18 cellular contexts compared by ENCODE assay signal in the genomic region with DNA sequence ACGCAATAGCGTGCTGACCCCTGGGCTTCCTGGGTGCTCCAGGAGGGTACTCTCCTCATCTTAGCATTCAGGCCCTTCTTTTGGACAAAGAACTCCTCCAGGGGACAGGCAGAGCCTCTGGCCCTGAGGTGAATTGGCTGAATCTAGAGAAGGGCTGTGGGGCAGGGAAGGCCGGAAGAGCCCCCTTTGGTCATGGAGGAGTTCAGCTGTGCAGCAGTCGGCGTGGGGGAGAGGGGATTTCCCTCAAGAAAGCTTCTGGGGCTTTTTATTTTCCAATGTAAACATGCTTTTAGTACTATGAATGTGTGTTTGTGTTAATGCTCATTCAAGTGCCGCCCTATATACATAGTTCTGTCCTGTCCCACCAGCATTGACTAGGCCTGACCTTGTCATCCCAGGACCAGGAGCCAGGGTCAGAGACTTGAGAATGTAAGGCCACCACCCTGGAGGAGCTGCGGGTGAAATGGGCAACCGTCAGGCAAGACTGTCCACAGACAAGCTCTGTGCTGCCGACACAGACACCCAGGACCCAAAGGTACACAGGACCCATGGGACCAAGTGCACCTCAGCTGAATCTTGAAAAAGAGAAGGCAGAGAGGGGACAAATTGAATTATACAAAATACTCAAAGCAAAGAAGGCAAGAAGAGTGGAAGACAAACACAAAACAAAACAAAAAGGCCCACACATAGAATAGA. TPM values are rescaled to one million over a fixed set of nuclear protein-coding genes. Genes with fewer than 3 reads are reported as not detected.
A peak's percentile ranks its signal among the peaks of the same experiment; 100 is the strongest.
DNase-seq lines count a peak whose midpoint lies in the region; ATAC-seq, FAIRE-seq and TF ChIP-seq lines count a peak whose summit lies in the region.
"Had no signal": no experiment of that assay in that cellular context is flagged by ENCODE, and none has a peak within 500 bp of the region (broad histone marks: within the 10 kb centered on the region; RNA-seq: fewer than 3 reads in every experiment).

No MANE protein-coding gene starts in this region.

- H3K4me2 ChIP-seq in DOHH2 (ENCODE audit: low read length) (peak overlapping the region; percentile 61), OCI-LY3 (ENCODE audit: low read length) (peak overlapping the region; percentile 73), H9 (ENCODE audit: insufficient read depth, insufficient read length, low read length) (no peak overlapping the region)

- no peak overlapping the region for H4K5ac ChIP-seq in H9 (ENCODE audit: insufficient read length, low read depth, low read length)

- CTCF ChIA-PET in CD4-positive, alpha-beta T cell (lab: Charles Lee) = no interaction called here

- no peak overlapping the region for H2BK5ac ChIP-seq in H9 (ENCODE audit: insufficient read length, low read length)

- no peak overlapping the region for H2BK20ac ChIP-seq in H9 (ENCODE audit: low read depth, low read length, poor library complexity, severe bottlenecking)

- no peaks in the 10 kb centered on the region for H3K79me1 ChIP-seq in H9 (ENCODE audit: insufficient read depth, low read depth, low read length, poor library complexity, severe bottlenecking)

- H3K27ac ChIP-seq in DOHH2 (ENCODE audit: low read depth, low read length) (peak overlapping the region; percentile 62), OCI-LY3 (ENCODE audit: low read length) (peak overlapping the region; percentile 97), H9 (ENCODE audit: insufficient read length, low read depth, low read length) (no peak overlapping the region)
- no peak overlapping the region for H3K27ac ChIP-seq in CD4-positive, alpha-beta T cell (ENCODE audit: low read depth, low read length)
- H3K27ac ChIP-seq: sigmoid colon, upper lobe of left lung had no signal

- H3K4me3 ChIP-seq in DOHH2 (ENCODE audit: low read length) (peak overlapping the region; percentile 45), OCI-LY3 (ENCODE audit: low read length) (peak overlapping the region; percentile 59), mucosa of descending colon (no peak overlapping the region)
- H3K4me3 ChIP-seq: sigmoid colon, upper lobe of left lung had no signal

- peak overlapping the region; percentile 71 for H3K9ac ChIP-seq in OCI-LY3 (ENCODE audit: low read length)
- H3K9ac ChIP-seq in H9 (ENCODE audit: extremely low read depth, insufficient read length, low read length) = no peak overlapping the region

- H3K4me3 Mint-ChIP-seq in H9 (no peak overlapping the region), chondrocyte (ENCODE audit: unreplicated experiment) (no peak overlapping the region)
- H3K4me3 Mint-ChIP-seq in CD4-positive, alpha-beta T cell = no peak overlapping the region

- H3K79me2 ChIP-seq in DOHH2 (ENCODE audit: control insufficient read depth, low read length) (no peaks in the 10 kb centered on the region), OCI-LY3 (ENCODE audit: low read length) (no peaks in the 10 kb centered on the region), H9 (ENCODE audit: insufficient read depth, low read length) (no peaks in the 10 kb centered on the region)

- no peaks in the 10 kb centered on the region for H3K27me3 ChIP-seq in DOHH2 (ENCODE audit: control insufficient read depth, low read length)
- H3K27me3 ChIP-seq in OCI-LY3 (ENCODE audit: low read depth, low read length) = no peaks in the 10 kb centered on the region
- no peaks in the 10 kb centered on the region for H3K27me3 ChIP-seq in H9 (ENCODE audit: insufficient read depth, low read length)
- no peaks in the 10 kb centered on the region for H3K27me3 ChIP-seq in CD4-positive, alpha-beta T cell (ENCODE audit: control insufficient read depth, insufficient read depth, low read length)
- H3K27me3 ChIP-seq: sigmoid colon, upper lobe of left lung had no signal

- H3K9me3 ChIP-seq in DOHH2 (ENCODE audit: control insufficient read depth, insufficient read depth, low read length) (no peaks in the 10 kb centered on the region), OCI-LY3 (ENCODE audit: insufficient read depth, low read length) (no peaks in the 10 kb centered on the region), mucosa of descending colon (no peaks in the 10 kb centered on the region), H9 (ENCODE audit: control insufficient read depth, low read depth, low read length) (no peaks in the 10 kb centered on the region)
- no peaks in the 10 kb centered on the region for H3K9me3 ChIP-seq in CD4-positive, alpha-beta T cell (ENCODE audit: control insufficient read depth, low read length)
- H3K9me3 ChIP-seq: sigmoid colon, upper lobe of left lung had no signal

- no peak overlapping the region for H3K18ac ChIP-seq in H9 (ENCODE audit: insufficient read length, low read depth, low read length)

- H2BK120ac ChIP-seq in H9 (ENCODE audit: low read depth, low read length, poor library complexity, severe bottlenecking) = no peak overlapping the region

- H3K4me1 Mint-ChIP-seq in H9 (peaks cover under 1% of the 10 kb centered on the region in 2 experiments; a peak in 3 of 4 replicates), chondrocyte (ENCODE audit: low read depth) (no peaks in the 10 kb centered on the region)
- H3K4me1 Mint-ChIP-seq in CD4-positive, alpha-beta T cell (ENCODE audit: low read depth) = peaks cover 48% of the 10 kb centered on the region

- FAIRE-seq in GM19239 (lab: Jason Lieb, UNC) = peak; percentile 53
- FAIRE-seq: keratinocyte had no signal

- H2AK5ac ChIP-seq in H9 (ENCODE audit: insufficient read length, low read length) = no peak overlapping the region

- intact Hi-C loops in mucosa of descending colon (cut with DNase I, micrococcal nuclease) = no loop called here
- intact Hi-C loops in CD4-positive, alpha-beta T cell (cut with DNase I, micrococcal nuclease) = no loop called here

- TF ChIP-seq CTCF in DOHH2 (IDR thresholded peaks at IDR 0.05; ENCODE audit: low read depth, low read length, poor library complexity, severe bottlenecking) = no peak
- TF ChIP-seq CTCF in OCI-LY3 (IDR thresholded peaks at IDR 0.05; ENCODE audit: low read depth, low read length) = no peak
- TF ChIP-seq CTCF in mucosa of descending colon (IDR thresholded peaks at IDR 0.05) = no peak
- TF ChIP-seq CTCF in H9 (conservative IDR thresholded peaks at IDR 0.05) = no peak
- no peak for TF ChIP-seq CTCF in chondrocyte (IDR thresholded peaks at IDR 0.05)
- no peak for TF ChIP-seq CTCF in CD4-positive, alpha-beta T cell (IDR thresholded peaks at IDR 0.05)

- H3F3A ChIP-seq in DOHH2 (ENCODE audit: control insufficient read depth, insufficient read depth) = peaks cover 16% of the 10 kb centered on the region; the same call in 1 of the 2 replicates

- H2BK15ac ChIP-seq in H9 (ENCODE audit: low read depth, low read length) = no peak overlapping the region

- ATAC-seq in mucosa of descending colon (peak; percentile 15), HG02973 (IDR thresholded peaks at IDR 0.05; ENCODE audit: unreplicated experiment) (no peak)
- ATAC-seq in CD4-positive, alpha-beta T cell (ENCODE audit: poor library complexity) = no peak
- ATAC-seq: esophagus mucosa had no signal

- H2BK12ac ChIP-seq in H9 (ENCODE audit: insufficient read length, low read depth, low read length) = no peak overlapping the region

- H3K23me2 ChIP-seq in H9 (ENCODE audit: insufficient read length, low read depth, low read length, poor library complexity, severe bottlenecking) = no peaks in the 10 kb centered on the region

- H3K27me3 Mint-ChIP-seq in H9 (ENCODE audit: low read depth) (peaks cover 3% of the 10 kb centered on the region; the same call in 1 of the 2 replicates), chondrocyte (ENCODE audit: low read depth) (peaks cover 28% of the 10 kb centered on the region)
- H3K27me3 Mint-ChIP-seq in CD4-positive, alpha-beta T cell = no peaks in the 10 kb centered on the region

- H3K4me1 ChIP-seq in DOHH2 (ENCODE audit: control insufficient read depth, low read length) (peaks cover 80% of the 10 kb centered on the region), OCI-LY3 (ENCODE audit: low read length) (peaks cover 94% of the 10 kb centered on the region), mucosa of descending colon (ENCODE audit: low read depth) (no peaks in the 10 kb centered on the region), H9 (ENCODE audit: insufficient read depth, low read length) (no peaks in the 10 kb centered on the region; the same call in 1 of the 2 replicates)
- H3K4me1 ChIP-seq: sigmoid colon had no signal

- H3K9me2 ChIP-seq in DOHH2 (replicated peaks; ENCODE audit: control insufficient read depth, low read length) = no peaks in the 10 kb centered on the region

- H3K36me3 Mint-ChIP-seq in H9 (ENCODE audit: insufficient read depth in 1 of 3, low read depth in 3 of 3) = no peaks in the 10 kb centered on the region
- H3K36me3 Mint-ChIP-seq in chondrocyte (ENCODE audit: low read depth) = no peaks in the 10 kb centered on the region
- H3K36me3 Mint-ChIP-seq in CD4-positive, alpha-beta T cell (ENCODE audit: low read depth) = peaks cover 5% of the 10 kb centered on the region

- DNase-seq in GM19239 (ENCODE audit: insufficient read length, low spot score) = no peak
- no peak for DNase-seq in mucosa of descending colon
- DNase-seq in H9 = no peak
- no peak for DNase-seq in chondrocyte (ENCODE audit: low spot score)
- no peak for DNase-seq in CD4-positive, alpha-beta T cell
- DNase-seq: activated CD4-positive, alpha-beta T cell treated with anti-CD3 and anti-CD28 coated beads, Interleukin-2, amount 50 U/mL, for 48 hours; dermis blood vessel endothelial cell; DMS153; head of caudate nucleus; Right ventricle myocardium superior; sigmoid colon; stimulated activated CD4-positive, alpha-beta T cell treated with anti-CD3 and anti-CD28 coated beads, Interleukin-4, amount 100 ng/mL, for 1 hour; upper lobe of left lung had no signal

- POLR2A ChIA-PET in CD4-positive, alpha-beta T cell (lab: Charles Lee) = interaction anchor here (0.7 to 2.1 kb wide), 3 partner anchors 20 to 90 kb away, joined by 3 to 6 read pairs (median 3); no protein-coding TSS in a partner anchor

- H3K14ac ChIP-seq in H9 (ENCODE audit: insufficient read depth, low read length) = no peak overlapping the region

- H3K27ac Mint-ChIP-seq in H9 (no peak overlapping the region), chondrocyte (ENCODE audit: unreplicated experiment) (no peak overlapping the region)
- no peak overlapping the region for H3K27ac Mint-ChIP-seq in CD4-positive, alpha-beta T cell

- no peak overlapping the region for H4K8ac ChIP-seq in H9 (replicated peaks; ENCODE audit: insufficient read length, low read depth, low read length)

- H3K9me3 Mint-ChIP-seq in H9 (no peaks in the 10 kb centered on the region), chondrocyte (ENCODE audit: low read depth) (no peaks in the 10 kb centered on the region)
- no peaks in the 10 kb centered on the region for H3K9me3 Mint-ChIP-seq in CD4-positive, alpha-beta T cell

- no CpG with 5 or more reads among the region's 9 CpGs for WGBS in H9 (ENCODE audit: extremely low coverage, insufficient read length, low lambda C conversion rate)

- H3K36me3 ChIP-seq in DOHH2 (ENCODE audit: control insufficient read depth, low read length) (no peaks in the 10 kb centered on the region), OCI-LY3 (replicated peaks; ENCODE audit: low read depth, low read length) (no peaks in the 10 kb centered on the region), mucosa of descending colon (ENCODE audit: low read depth) (no peaks in the 10 kb centered on the region)
- H3K36me3 ChIP-seq: sigmoid colon, upper lobe of left lung had no signal

- H3K4ac ChIP-seq in H9 (ENCODE audit: low read depth, low read length) = no peak overlapping the region

- H4K91ac ChIP-seq in H9 (ENCODE audit: insufficient read length, low read depth, low read length) = no peak overlapping the region

- H3K56ac ChIP-seq in H9 (ENCODE audit: insufficient read length, low read depth, low read length) = no peak overlapping the region

- H3T11ph ChIP-seq in H9 (ENCODE audit: low read length) = no peak overlapping the region

- H4K20me1 ChIP-seq in DOHH2 (ENCODE audit: control insufficient read depth, insufficient read depth, low read depth, low read length) (no peaks in the 10 kb centered on the region), OCI-LY3 (ENCODE audit: insufficient read depth, low read length) (no peaks in the 10 kb centered on the region), H9 (ENCODE audit: control insufficient read depth, insufficient read depth, insufficient read length) (no peaks in the 10 kb centered on the region)

- no peak overlapping the region for H2AFZ ChIP-seq in OCI-LY3 (ENCODE audit: low read depth, low read length)
- H2AFZ ChIP-seq in H9 (ENCODE audit: low read length) = no peak overlapping the region

- H3K23ac ChIP-seq in H9 (ENCODE audit: insufficient read length, low read depth, low read length) = no peak overlapping the region

RNA-seq across cellular contexts. Expression of gene FIGNL1, which starts 38.7 kb away (rescaled TPM):
- 1 to 10 TPM; 5.4 to 8.5 (median 6.2) TPM for total RNA-seq in mucosa of descending colon
- total RNA-seq in H9 (2021) = 12.5 and 13.8 TPM in 2 replicates
- total RNA-seq in chondrocyte = 6.5 to 11.4 TPM (median 6.8 TPM) in 3 replicates
- total RNA-seq in CD4-positive, alpha-beta T cell = 10 to 100 TPM; 10.4 to 11.5 TPM

Comparison
In these comparisons a context has a peak if more than half of its experiments do, and no peak if none do; other contexts are left out.
1. H3K27ac ChIP-seq: peak in DOHH2 (single experiment) and OCI-LY3 (single experiment); none in H9 (single experiment) and CD4-positive, alpha-beta T cell (single experiment).